Comparison of ENCODE assay signal across 7 cellular contexts in genomic region chr1:28653063-28653462, GRCh38. TPM values are rescaled to one million over a fixed set of nuclear protein-coding genes. Genes with fewer than 3 reads are reported as not detected.
"Had no signal": no experiment of that assay in that cellular context is flagged by ENCODE, and none has a peak within 500 bp of the region (broad histone marks: within the 10 kb centered on the region; RNA-seq: fewer than 3 reads in every experiment).

No MANE protein-coding gene starts in this region.

RNA-seq across cellular contexts. Expression of gene RNU11, which starts 4.7 kb away (rescaled TPM):
- total RNA-seq: GM23248, GM23338, H1, H4, H7, H9, HFFc6 had no signal
- polyA plus RNA-seq: GM23248, GM23338, H1 had no signal
